ENCODE assay signal across 20 cellular contexts in the genomic region with DNA sequence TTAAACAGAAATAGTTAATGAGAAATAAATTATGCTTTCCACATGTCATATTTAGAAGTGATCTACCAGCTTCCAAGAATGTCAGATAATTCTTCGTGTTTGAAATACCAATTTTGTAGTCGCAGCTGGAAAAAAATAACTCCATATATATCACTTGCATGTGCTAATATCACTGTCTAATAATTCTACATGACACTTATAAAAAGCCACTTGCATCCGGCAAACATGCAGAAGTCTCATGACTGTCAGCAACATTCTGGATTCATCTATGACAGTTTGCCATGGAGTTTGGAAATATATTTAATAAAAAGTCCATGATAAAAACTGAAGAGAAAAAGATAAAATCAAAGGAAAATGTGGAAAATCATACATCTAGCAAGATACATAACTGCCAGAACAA.
"Had no signal": no experiment of that assay in that cellular context is flagged by ENCODE, and none has a peak within 500 bp of the region (broad histone marks: within the 10 kb centered on the region; RNA-seq: fewer than 3 reads in every experiment).

No MANE protein-coding gene starts in this region.

- H3K27me3 ChIP-seq: colonic mucosa, dorsolateral prefrontal cortex, esophagus muscularis mucosa, esophagus squamous epithelium, foreskin keratinocyte, gastrocnemius medialis, gastroesophageal sphincter, heart left ventricle, heart right ventricle had no signal

- H3K36me3 ChIP-seq: colonic mucosa, esophagus muscularis mucosa, esophagus squamous epithelium, gastrocnemius medialis, gastroesophageal sphincter, heart left ventricle, heart right ventricle had no signal

- H3K9me3 ChIP-seq: colonic mucosa, esophagus squamous epithelium, gastrocnemius medialis had no signal

- H3K27ac ChIP-seq: colonic mucosa, coronary artery, dorsolateral prefrontal cortex, epithelial cell of prostate, esophagus muscularis mucosa, esophagus squamous epithelium, foreskin keratinocyte, gastrocnemius medialis, gastroesophageal sphincter, heart left ventricle, heart right ventricle had no signal

- H3K4me3 ChIP-seq: colonic mucosa, coronary artery, dorsolateral prefrontal cortex, esophagus muscularis mucosa, esophagus squamous epithelium, gastrocnemius medialis, gastroesophageal sphincter, heart left ventricle, heart right ventricle had no signal

- DNase-seq: colonic mucosa; cortex of kidney; dorsolateral prefrontal cortex; effector CD4-positive, alpha-beta T cell; effector CD8-positive, alpha-beta T cell; effector memory CD4-positive, alpha-beta T cell; effector memory CD8-positive, alpha-beta T cell; endodermal cell; esophagus squamous epithelium; foreskin fibroblast; foreskin melanocyte; gastrocnemius medialis; glutamatergic neuron; heart left ventricle; heart right ventricle had no signal
